Comparison of ENCODE assay signal across 17 cellular contexts in genomic region chr9:91035825-91036208, GRCh38.
DNase-seq lines count a peak whose midpoint lies in the region; ATAC-seq, FAIRE-seq and TF ChIP-seq lines count a peak whose summit lies in the region.
"Had no signal": no experiment of that assay in that cellular context is flagged by ENCODE, and none has a peak within 500 bp of the region (broad histone marks: within the 10 kb centered on the region; RNA-seq: fewer than 3 reads in every experiment).

No MANE protein-coding gene starts in this region.

- peaks cover 18 to 20% of the 10 kb centered on the region in 2 donors for H3K4me1 ChIP-seq in mucosa of rectum (ENCODE audit: control insufficient read depth in 2 of 2, insufficient read depth in 2 of 2, low read length in 2 of 2)

- H3K9me3 ChIP-seq in mucosa of rectum (ENCODE audit: control insufficient read depth in 2 of 2, low read length in 2 of 2), result no peaks in the 10 kb centered on the region
- H3K9me3 ChIP-seq: heart right ventricle, spleen had no signal

- peak overlapping the region; percentile 60 to 71 for H3K27ac ChIP-seq in mucosa of rectum (ENCODE audit: low read depth in 2 of 2, low read length in 2 of 2)
- H3K27ac ChIP-seq: brain microvascular endothelial cell, heart right ventricle had no signal

- DNase-seq in DMS53 (lab: John Stamatoyannopoulos, UW) (peak; percentile 72), DMS114 treated with DMSO at 0.1 percent for 48 hours (lab: John Stamatoyannopoulos, UW; ENCODE audit: unreplicated experiment) (no peak), cortex of kidney (lab: John Stamatoyannopoulos, UW) (no peak), D721Med (ENCODE audit: insufficient read length, low spot score) (no peak)
- peak; percentile 50 for DNase-seq in activated CD8-positive, alpha-beta memory T cell treated with anti-CD3 and anti-CD28 coated beads, Interleukin-2, amount 50 U/mL, for 48 hours
- DNase-seq: brain microvascular endothelial cell; EL; heart right ventricle; NCI-H1417; occipital lobe; retina; spleen; stimulated activated CD4-positive, alpha-beta T cell treated with anti-CD3 and anti-CD28 coated beads, Interleukin-4, amount 100 ng/mL, for 24 hours had no signal

- peak; percentile 26 for ATAC-seq in GM21786 (IDR thresholded peaks at IDR 0.05; ENCODE audit: unreplicated experiment)
- ATAC-seq: heart right ventricle, Right ventricle myocardium inferior had no signal

- H3K27me3 ChIP-seq in mucosa of rectum (ENCODE audit: control insufficient read depth in 2 of 2, insufficient read depth in 2 of 2, low read length in 2 of 2), result no peaks in the 10 kb centered on the region
- H3K27me3 ChIP-seq: brain microvascular endothelial cell had no signal

- H3K4me3 ChIP-seq in mucosa of rectum (ENCODE audit: low read length in 2 of 2), result no peak overlapping the region
- H3K4me3 ChIP-seq: heart right ventricle, spleen had no signal

- no peaks in the 10 kb centered on the region for H3K36me3 ChIP-seq in mucosa of rectum (ENCODE audit: control insufficient read depth in 2 of 2, insufficient read depth in 2 of 2, low read length in 2 of 2)
- H3K36me3 ChIP-seq: brain microvascular endothelial cell, heart right ventricle, spleen had no signal

- no peak for TF ChIP-seq CTCF in D721Med (IDR thresholded peaks at IDR 0.05; ENCODE audit: insufficient read depth, missing control alignments)

- no peak overlapping the region for H3K9ac ChIP-seq in mucosa of rectum (ENCODE audit: low read depth in 1 of 2, low read length in 2 of 2)

- FAIRE-seq in D721Med (lab: Jason Lieb, UNC), result no peak
- FAIRE-seq: endothelial cell of umbilical vein had no signal

Comparison
In these comparisons a context has a peak if more than half of its experiments do, and no peak if none do; other contexts are left out.
1. DNase-seq: peak in DMS53 (single experiment) and activated CD8-positive, alpha-beta memory T cell treated with anti-CD3 and anti-CD28 coated beads, Interleukin-2, amount 50 U/mL, for 48 hours (single experiment); none in DMS114 treated with DMSO at 0.1 percent for 48 hours (single experiment), cortex of kidney (single experiment) and D721Med (single experiment).